Comparison of ENCODE assay signal across 31 cellular contexts in the genomic region with DNA sequence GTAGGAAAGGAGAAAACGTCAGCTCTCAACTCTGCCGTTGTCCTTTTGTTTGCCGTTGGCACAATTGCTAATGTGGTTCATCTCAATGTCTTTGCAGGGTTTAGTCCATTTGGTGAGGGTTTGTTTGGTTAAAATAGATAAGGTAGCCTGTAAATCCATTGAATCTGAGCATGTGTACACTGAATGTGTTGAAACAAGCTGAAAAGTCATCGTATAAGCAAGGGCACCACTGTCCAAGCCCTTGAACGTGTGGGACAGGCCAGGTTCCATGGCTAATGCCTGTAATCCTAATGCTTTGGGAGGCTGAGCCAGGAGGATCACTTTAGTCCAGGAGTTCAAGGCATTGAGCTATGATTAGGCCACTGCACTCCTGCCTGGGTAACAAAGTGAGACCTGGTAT.
"Had no signal": no experiment of that assay in that cellular context is flagged by ENCODE, and none has a peak within 500 bp of the region (broad histone marks: within the 10 kb centered on the region; RNA-seq: fewer than 3 reads in every experiment).

No MANE protein-coding gene starts in this region.

- H3K4me1 ChIP-seq: adrenal gland, body of pancreas, esophagus squamous epithelium, gastroesophageal sphincter, heart right ventricle had no signal

- ATAC-seq: activated CD4-positive, alpha-beta T cell treated with anti-CD3 and anti-CD28 coated beads for 36 hours; activated CD8-positive, alpha-beta memory T cell treated with anti-CD3 and anti-CD28 coated beads, Interleukin-2, amount 10 ng/mL, durations not matched to agents 7 days and 5 days; activated CD8-positive, alpha-beta T cell treated with anti-CD3 and anti-CD28 coated beads, Interleukin-2, amount 10 ng/mL, durations not matched to agents 7 days and 5 days; activated naive CD8-positive, alpha-beta T cell treated with anti-CD3 and anti-CD28 coated beads, Interleukin-2, amount 50 U/mL, for 24 hours; body of pancreas; effector memory CD8-positive, alpha-beta T cell; gastroesophageal sphincter; heart right ventricle had no signal

- H3K9me3 ChIP-seq: adrenal gland, body of pancreas, esophagus squamous epithelium, gastroesophageal sphincter, heart right ventricle had no signal

- H3K27ac ChIP-seq: adrenal gland, body of pancreas, epithelial cell of prostate, esophagus squamous epithelium, gastroesophageal sphincter, heart right ventricle had no signal

- H3K36me3 ChIP-seq: adrenal gland, esophagus squamous epithelium, gastroesophageal sphincter, heart right ventricle had no signal

- DNase-seq: activated CD4-positive, alpha-beta memory T cell treated with anti-CD3 and anti-CD28 coated beads for 36 hours; activated CD4-positive, alpha-beta T cell treated with anti-CD3 and anti-CD28 coated beads for 36 hours; activated CD4-positive, alpha-beta T cell treated with anti-CD3 and anti-CD28 coated beads, Interleukin-2, amount 10 ng/mL, durations not matched to agents 24 days and 14 days; activated CD4-positive, CD25-positive, alpha-beta regulatory T cell; activated CD4-positive, CD25-positive, alpha-beta regulatory T cell treated with anti-CD3 and anti-CD28 coated beads, Interleukin-2, amount 50 U/mL, for 72 hours; activated CD8-positive, alpha-beta memory T cell treated with anti-CD3 and anti-CD28 coated beads, Interleukin-2, amount 10 ng/mL, durations not matched to agents 7 days and 5 days; activated CD8-positive, alpha-beta memory T cell treated with anti-CD3 and anti-CD28 coated beads, Interleukin-2, amount 50 U/mL, for 4 hours; activated CD8-positive, alpha-beta T cell treated with anti-CD3 and anti-CD28 coated beads, Interleukin-2, amount 10 ng/mL, durations not matched to agents 7 days and 5 days; activated effector memory CD4-positive, alpha-beta T cell treated with anti-CD3 and anti-CD28 coated beads, Interleukin-2, amount 50 U/mL, for 16 hours; activated naive CD4-positive, alpha-beta T cell treated with anti-CD3 and anti-CD28 coated beads for 36 hours; activated naive CD8-positive, alpha-beta T cell treated with anti-CD3 and anti-CD28 coated beads for 36 hours; activated naive CD8-positive, alpha-beta T cell treated with anti-CD3 and anti-CD28 coated beads, Interleukin-2, amount 50 U/mL, for 24 hours; activated T-cell treated with anti-CD3 and anti-CD28 coated beads, Interleukin-2, amount 50 U/mL, for 1 hour; activated T-cell treated with anti-CD3 and anti-CD28 coated beads, Interleukin-2, amount 50 U/mL, for 48 hours; adrenal gland; amygdala; aorta; body of pancreas; caudate nucleus; cortex of kidney; dermis blood vessel endothelial cell; effector CD4-positive, alpha-beta T cell; effector memory CD8-positive, alpha-beta T cell; esophagus squamous epithelium; foreskin melanocyte; heart right ventricle; T1000 had no signal

- H3K27me3 ChIP-seq: adrenal gland, body of pancreas, esophagus squamous epithelium, gastroesophageal sphincter, heart right ventricle had no signal

- H3K4me3 ChIP-seq: adrenal gland, body of pancreas, esophagus squamous epithelium, gastroesophageal sphincter, heart right ventricle had no signal

- FAIRE-seq: endometrium, endothelial cell of umbilical vein had no signal
